11 cellular contexts compared by ENCODE assay signal in the genomic region with DNA sequence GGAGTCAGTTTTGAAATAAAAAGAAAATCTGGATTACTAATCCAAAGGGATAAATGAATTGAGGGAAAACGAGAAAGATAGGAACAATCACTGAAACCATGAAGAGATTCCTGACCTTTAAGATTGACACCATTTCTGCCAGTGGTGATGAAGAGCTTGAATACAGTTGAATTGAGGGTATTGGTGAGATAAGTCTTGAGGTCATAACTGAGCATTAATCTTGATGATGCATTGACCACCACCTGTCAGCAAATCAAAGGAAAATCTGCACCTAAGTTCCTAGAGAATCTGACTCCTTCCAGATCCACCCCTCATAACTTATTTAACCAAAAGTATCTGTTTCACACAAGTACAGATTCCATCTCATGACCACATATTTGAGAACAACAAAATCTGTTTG.
"Had no signal": no experiment of that assay in that cellular context is flagged by ENCODE, and none has a peak within 500 bp of the region (broad histone marks: within the 10 kb centered on the region; RNA-seq: fewer than 3 reads in every experiment).

No MANE protein-coding gene starts in this region.

- H3K4me2 ChIP-seq: GM23338 had no signal

- DNase-seq: GM23248, GOT3, H7, H9, HCEC 1CT, HFFc6 had no signal

- H3K4me3 ChIP-seq: GM23248, GM23338, HAP-1 had no signal

- H3K36me3 ChIP-seq: HAP-1 had no signal

- FAIRE-seq: H1, H54 had no signal

- H3K4me1 ChIP-seq: HAP-1 had no signal

- H3K9ac ChIP-seq: GM23248 had no signal

- H2AFZ ChIP-seq: GM23248, GM23338 had no signal

- H3K27ac ChIP-seq: GM23248 had no signal

- ATAC-seq: GM23338, HCT116 had no signal

- H3K9me3 ChIP-seq: HAP-1 had no signal
